ENCODE assay signal across 8 cellular contexts in genomic region chr5:147857302-147858129, GRCh38. TPM values are rescaled to one million over a fixed set of nuclear protein-coding genes. Genes with fewer than 3 reads are reported as not detected.
DNase-seq lines count a peak whose midpoint lies in the region; ATAC-seq and TF ChIP-seq lines count a peak whose summit lies in the region.

No MANE protein-coding gene starts in this region.

- H3K4me3 Mint-ChIP-seq in T-helper 2 cell treated with Interferon-gamma antibody and Interleukin-4, amounts not matched to agents 5 μg/mL and 100 μg/mL, for 36 hours = no peak overlapping the region
- no peak overlapping the region for H3K4me3 Mint-ChIP-seq in chondrocyte (ENCODE audit: unreplicated experiment)

- DNase-seq in NCI-H446 (lab: John Stamatoyannopoulos, UW) (peak; percentile 9 to 55), NCI-H446 treated with DMSO at 0.1 percent for 48 hours (lab: John Stamatoyannopoulos, UW) (no peak), chondrocyte (ENCODE audit: low spot score) (no peak)
- peak; percentile 10 for DNase-seq in T-helper 2 cell treated with Interferon-gamma antibody and Interleukin-4, amounts not matched to agents 5 μg/mL and 100 μg/mL, for 36 hours (ENCODE audit: low spot score)
- DNase-seq in stimulated activated CD8-positive, alpha-beta memory T cell treated with anti-CD3 and anti-CD28 coated beads, Interleukin-15, amount 100 ng/mL, for 48 hours (ENCODE audit: low read depth in 2 of 2) = peak; percentile 6 to 9

- peak; percentile 91 to 93 for TF ChIP-seq RAD21 in liver (IDR thresholded peaks at IDR 0.05)

- no peak overlapping the region for H3K4me3 ChIP-seq in HUES48 (ENCODE audit: low read depth, low read length)
- H3K4me3 ChIP-seq in liver (ENCODE audit: low read depth in 1 of 3, low read length in 3 of 3) = no peak overlapping the region

- TF ChIP-seq CTCF in chondrocyte (IDR thresholded peaks at IDR 0.05) (peak; percentile 95), liver (IDR thresholded peaks at IDR 0.05; ENCODE audit: low read depth, low read length, missing input control) (peak; percentile 84)

- H3K9me3 Mint-ChIP-seq in T-helper 2 cell treated with Interferon-gamma antibody and Interleukin-4, amounts not matched to agents 5 μg/mL and 100 μg/mL, for 36 hours = no peaks in the 10 kb centered on the region
- no peaks in the 10 kb centered on the region for H3K9me3 Mint-ChIP-seq in chondrocyte (ENCODE audit: low read depth)

- peak; percentile 96 for ATAC-seq in GM21526 (IDR thresholded peaks at IDR 0.05; ENCODE audit: low FRiP score, unreplicated experiment)

- peaks cover 15% of the 10 kb centered on the region for H3K27me3 Mint-ChIP-seq in T-helper 2 cell treated with Interferon-gamma antibody and Interleukin-4, amounts not matched to agents 5 μg/mL and 100 μg/mL, for 36 hours (ENCODE audit: low read depth)
- H3K27me3 Mint-ChIP-seq in chondrocyte (ENCODE audit: low read depth) = peaks cover 36% of the 10 kb centered on the region

- H3K36me3 ChIP-seq in HUES48 (ENCODE audit: control insufficient read depth, insufficient read depth, low read length) (peaks cover 14% of the 10 kb centered on the region), liver (ENCODE audit: control insufficient read depth in 4 of 4, insufficient read depth in 3 of 4, low read depth in 1 of 4, low read length in 3 of 4) (no peaks in the 10 kb centered on the region)

- H3K4me1 Mint-ChIP-seq in T-helper 2 cell treated with Interferon-gamma antibody and Interleukin-4, amounts not matched to agents 5 μg/mL and 100 μg/mL, for 36 hours (ENCODE audit: low read depth) = peaks cover 4% of the 10 kb centered on the region
- peaks cover 3% of the 10 kb centered on the region for H3K4me1 Mint-ChIP-seq in chondrocyte (ENCODE audit: low read depth)

- H3K27me3 ChIP-seq in HUES48 (ENCODE audit: control insufficient read depth, insufficient read depth, low read length) (no peaks in the 10 kb centered on the region), liver (ENCODE audit: control insufficient read depth in 4 of 4, insufficient read depth in 4 of 4, low read length in 3 of 4) (no peaks in the 10 kb centered on the region)

- no peak overlapping the region for H3K9ac ChIP-seq in HUES48 (ENCODE audit: low read depth, low read length)
- no peak overlapping the region for H3K9ac ChIP-seq in liver (ENCODE audit: low read depth in 1 of 2, low read length in 2 of 2)

- WGBS in liver = under 1% methylated on average over 2 of the region's 2 CpGs

- no peak overlapping the region for H3K27ac Mint-ChIP-seq in T-helper 2 cell treated with Interferon-gamma antibody and Interleukin-4, amounts not matched to agents 5 μg/mL and 100 μg/mL, for 36 hours
- H3K27ac Mint-ChIP-seq in chondrocyte (ENCODE audit: unreplicated experiment) = no peak overlapping the region

- H3K4me1 ChIP-seq in HUES48 (ENCODE audit: control insufficient read depth, insufficient read depth, low read length) (peaks cover 39% of the 10 kb centered on the region), liver (ENCODE audit: control insufficient read depth in 4 of 4, insufficient read depth in 4 of 4, low read length in 3 of 4) (peaks cover 0 to 6% (median 2%) of the 10 kb centered on the region in 4 donors)

- H3K9me3 ChIP-seq in HUES48 (ENCODE audit: control insufficient read depth, insufficient read depth, low read length) (no peaks in the 10 kb centered on the region), liver (ENCODE audit: control insufficient read depth in 4 of 4, low read length in 3 of 4) (no peaks in the 10 kb centered on the region)

- no peaks in the 10 kb centered on the region for H3K36me3 Mint-ChIP-seq in T-helper 2 cell treated with Interferon-gamma antibody and Interleukin-4, amounts not matched to agents 5 μg/mL and 100 μg/mL, for 36 hours (ENCODE audit: low read depth)
- no peaks in the 10 kb centered on the region for H3K36me3 Mint-ChIP-seq in chondrocyte (ENCODE audit: low read depth)

- H3K27ac ChIP-seq in HUES48 (ENCODE audit: low read depth, low read length) = peak overlapping the region; percentile 52
- no peak overlapping the region for H3K27ac ChIP-seq in liver (ENCODE audit: low read depth in 1 of 2, low read length in 2 of 2)

TF ChIP-seq in liver, 16 proteins besides CTCF, POLR2A, EP300 and RAD21:
- TF ChIP-seq MAX (IDR thresholded peaks at IDR 0.05) (no peak), JUND (IDR thresholded peaks at IDR 0.05) (peak in 1 of 2 donors; percentile 9), EGR1 (IDR thresholded peaks at IDR 0.05; ENCODE audit: low read depth in 2 of 2) (no peak)

RNA-seq across cellular contexts. Expression of gene SCGB3A2, which starts 21.0 kb away (rescaled TPM):
- not detected in 3 replicates for total RNA-seq in chondrocyte
- total RNA-seq in liver = not detected
- polyA plus RNA-seq in liver = not detected

RNA-seq across cellular contexts. Expression of gene SPINK1, which starts 26.0 kb away (rescaled TPM):
- total RNA-seq in chondrocyte = not detected in 3 replicates
- total RNA-seq in liver = 10 to 100 TPM in 1 of 2 donors, under 1 TPM in 1; 0.33 to 53.7 TPM
- 1,000 to 10,000 TPM in 1 of 2 donors, 100 to 1,000 TPM in 1; 179 to 2,026 TPM for polyA plus RNA-seq in liver

RNA-seq across cellular contexts. Expression of gene C5orf46, which starts 48.8 kb away (rescaled TPM):
- 7.8 to 9.8 TPM in 2 of 3 replicates, not detected in the other for total RNA-seq in chondrocyte
- not detected for total RNA-seq in liver
- polyA plus RNA-seq in liver = not detected

Comparison
In these comparisons a context has a peak if more than half of its experiments do, and no peak if none do; other contexts are left out.
1. DNase-seq: peak in NCI-H446 (2 of 2), T-helper 2 cell treated with Interferon-gamma antibody and Interleukin-4, amounts not matched to agents 5 μg/mL and 100 μg/mL, for 36 hours (single experiment) and stimulated activated CD8-positive, alpha-beta memory T cell treated with anti-CD3 and anti-CD28 coated beads, Interleukin-15, amount 100 ng/mL, for 48 hours (2 of 2); none in NCI-H446 treated with DMSO at 0.1 percent for 48 hours (single experiment) and chondrocyte (single experiment).